In genomic region chr3:186616299-186616617, GRCh38 we compare ENCODE assay signal across 1 cellular context.
TF ChIP-seq lines count a peak whose summit lies in the region.

No MANE protein-coding gene starts in this region.

TF ChIP-seq in HepG2, 621 proteins besides CTCF, POLR2A, EP300 and RAD21 (continues in another document):
- TF ChIP-seq HOMEZ (CRISPR knock-in tag; IDR thresholded peaks at IDR 0.05; ENCODE audit: low read depth): no peak
- no peak for TF ChIP-seq REXO4 (CRISPR knock-in tag; IDR thresholded peaks at IDR 0.05; ENCODE audit: borderline replicate concordance)
- TF ChIP-seq ARNTL (CRISPR knock-in tag; IDR thresholded peaks at IDR 0.05): no peak
- peak; percentile 58 for TF ChIP-seq POLR2AphosphoS5 (IDR thresholded peaks at IDR 0.05; ENCODE audit: low read depth, low read length)
- TF ChIP-seq SSRP1 (CRISPR knock-in tag; IDR thresholded peaks at IDR 0.05): no peak
- no peak for TF ChIP-seq ZC3H13 (CRISPR knock-in tag; IDR thresholded peaks at IDR 0.05)
- no peak for TF ChIP-seq E2F2 (CRISPR knock-in tag; IDR thresholded peaks at IDR 0.05; ENCODE audit: borderline replicate concordance)
- TF ChIP-seq ZNF296 (CRISPR knock-in tag; conservative IDR thresholded peaks at IDR 0.05): no peak
- no peak for TF ChIP-seq HIVEP1 (CRISPR knock-in tag; IDR thresholded peaks at IDR 0.05)
- TF ChIP-seq ARNT (IDR thresholded peaks at IDR 0.05): no peak
- no peak for TF ChIP-seq ZBTB26 (CRISPR knock-in tag; IDR thresholded peaks at IDR 0.05; ENCODE audit: borderline replicate concordance)
- no peak for TF ChIP-seq E2F5 (CRISPR knock-in tag; conservative IDR thresholded peaks at IDR 0.05)
- TF ChIP-seq ZSCAN21 (CRISPR knock-in tag; IDR thresholded peaks at IDR 0.05; ENCODE audit: borderline replicate concordance): no peak
- no peak for TF ChIP-seq ZNF33A (CRISPR knock-in tag; IDR thresholded peaks at IDR 0.05; ENCODE audit: borderline replicate concordance)
- TF ChIP-seq SOX6 (IDR thresholded peaks at IDR 0.05): no peak
- TF ChIP-seq SOX6 (CRISPR knock-in tag; IDR thresholded peaks at IDR 0.05): no peak; the same call in 1 of the 2 replicates
- no peak for TF ChIP-seq SRY (CRISPR knock-in tag; IDR thresholded peaks at IDR 0.05)
- no peak for TF ChIP-seq SALL2 (CRISPR knock-in tag; IDR thresholded peaks at IDR 0.05)
- TF ChIP-seq ZNF790 (CRISPR knock-in tag; IDR thresholded peaks at IDR 0.05; ENCODE audit: borderline replicate concordance): no peak
- TF ChIP-seq ZIK1 (CRISPR knock-in tag; IDR thresholded peaks at IDR 0.05; ENCODE audit: borderline replicate concordance, low read depth): 0 out of 2 replicates have a peak, but pooled peaks have one; percentile 17
- TF ChIP-seq KLF13 (CRISPR knock-in tag; IDR thresholded peaks at IDR 0.05): no peak
- no peak for TF ChIP-seq FOXC1 (CRISPR knock-in tag; IDR thresholded peaks at IDR 0.05; ENCODE audit: borderline replicate concordance)
- TF ChIP-seq ZNF264 (CRISPR knock-in tag; IDR thresholded peaks at IDR 0.05): 0 out of 2 replicates have a peak, but pooled peaks have one; percentile 19
- no peak for TF ChIP-seq ISX (CRISPR knock-in tag; conservative IDR thresholded peaks at IDR 0.05)
- no peak for TF ChIP-seq ZNF160 (CRISPR knock-in tag; IDR thresholded peaks at IDR 0.05)
- TF ChIP-seq ZNF563 (CRISPR knock-in tag; IDR thresholded peaks at IDR 0.05): no peak
- TF ChIP-seq HNRNPL (IDR thresholded peaks at IDR 0.05; ENCODE audit: low read depth, low read length): no peak
- TF ChIP-seq AHR (CRISPR knock-in tag; IDR thresholded peaks at IDR 0.05): no peak
- TF ChIP-seq MBD4 (IDR thresholded peaks at IDR 0.05; ENCODE audit: borderline replicate concordance, low read length): no peak
- TF ChIP-seq ZFP37 (CRISPR knock-in tag; IDR thresholded peaks at IDR 0.05; ENCODE audit: borderline replicate concordance): no peak
- TF ChIP-seq ZNF446 (CRISPR knock-in tag; IDR thresholded peaks at IDR 0.05): no peak
- TF ChIP-seq LCORL (IDR thresholded peaks at IDR 0.05): no peak
- TF ChIP-seq LCORL (CRISPR knock-in tag; IDR thresholded peaks at IDR 0.05): peak; percentile 5; the same call in 1 of the 2 replicates
- no peak for TF ChIP-seq ZBTB2 (CRISPR knock-in tag; IDR thresholded peaks at IDR 0.05; ENCODE audit: low read depth)
- TF ChIP-seq PRMT3 (CRISPR knock-in tag; IDR thresholded peaks at IDR 0.05; ENCODE audit: borderline replicate concordance, low read depth): no peak
- no peak for TF ChIP-seq SRSF1 (optimal IDR thresholded peaks at IDR 0.05; ENCODE audit: low read depth, low read length)
- no peak for TF ChIP-seq ZBTB46 (CRISPR knock-in tag; IDR thresholded peaks at IDR 0.05; ENCODE audit: borderline replicate concordance)
- TF ChIP-seq NFAT5 (CRISPR knock-in tag; IDR thresholded peaks at IDR 0.05): no peak
- TF ChIP-seq TP53 (CRISPR knock-in tag; conservative IDR thresholded peaks at IDR 0.05): no peak
- TF ChIP-seq ZNF800 (CRISPR knock-in tag; IDR thresholded peaks at IDR 0.05): no peak
- peak; percentile 59; the same call in 1 of the 2 replicates for TF ChIP-seq PAF1 (CRISPR knock-in tag; IDR thresholded peaks at IDR 0.05)
- no peak for TF ChIP-seq RELA (CRISPR knock-in tag; IDR thresholded peaks at IDR 0.05)
- no peak for TF ChIP-seq AGO1 (IDR thresholded peaks at IDR 0.05; ENCODE audit: low read depth, low read length, poor library complexity, severe bottlenecking)
- TF ChIP-seq ZNF235 (CRISPR knock-in tag; IDR thresholded peaks at IDR 0.05; ENCODE audit: borderline replicate concordance): no peak
- TF ChIP-seq HES4 (CRISPR knock-in tag; IDR thresholded peaks at IDR 0.05; ENCODE audit: borderline replicate concordance): no peak
- no peak for TF ChIP-seq DMTF1 (CRISPR knock-in tag; IDR thresholded peaks at IDR 0.05)
- TF ChIP-seq ZNF615 (CRISPR knock-in tag; IDR thresholded peaks at IDR 0.05; ENCODE audit: borderline replicate concordance): no peak
- no peak for TF ChIP-seq SP1 (IDR thresholded peaks at IDR 0.05)
- TF ChIP-seq SP1 (CRISPR knock-in tag; IDR thresholded peaks at IDR 0.05): no peak
- 0 out of 2 replicates have a peak, but pooled peaks have one; percentile 1 for TF ChIP-seq TOPORS (CRISPR knock-in tag; IDR thresholded peaks at IDR 0.05)
- no peak for TF ChIP-seq ZNF652 (CRISPR knock-in tag; IDR thresholded peaks at IDR 0.05; ENCODE audit: borderline replicate concordance, low read depth)
- no peak for TF ChIP-seq ZNF703 (CRISPR knock-in tag; IDR thresholded peaks at IDR 0.05; ENCODE audit: borderline replicate concordance)
